ENCODE assay signal across 1 cellular context in the genomic region with DNA sequence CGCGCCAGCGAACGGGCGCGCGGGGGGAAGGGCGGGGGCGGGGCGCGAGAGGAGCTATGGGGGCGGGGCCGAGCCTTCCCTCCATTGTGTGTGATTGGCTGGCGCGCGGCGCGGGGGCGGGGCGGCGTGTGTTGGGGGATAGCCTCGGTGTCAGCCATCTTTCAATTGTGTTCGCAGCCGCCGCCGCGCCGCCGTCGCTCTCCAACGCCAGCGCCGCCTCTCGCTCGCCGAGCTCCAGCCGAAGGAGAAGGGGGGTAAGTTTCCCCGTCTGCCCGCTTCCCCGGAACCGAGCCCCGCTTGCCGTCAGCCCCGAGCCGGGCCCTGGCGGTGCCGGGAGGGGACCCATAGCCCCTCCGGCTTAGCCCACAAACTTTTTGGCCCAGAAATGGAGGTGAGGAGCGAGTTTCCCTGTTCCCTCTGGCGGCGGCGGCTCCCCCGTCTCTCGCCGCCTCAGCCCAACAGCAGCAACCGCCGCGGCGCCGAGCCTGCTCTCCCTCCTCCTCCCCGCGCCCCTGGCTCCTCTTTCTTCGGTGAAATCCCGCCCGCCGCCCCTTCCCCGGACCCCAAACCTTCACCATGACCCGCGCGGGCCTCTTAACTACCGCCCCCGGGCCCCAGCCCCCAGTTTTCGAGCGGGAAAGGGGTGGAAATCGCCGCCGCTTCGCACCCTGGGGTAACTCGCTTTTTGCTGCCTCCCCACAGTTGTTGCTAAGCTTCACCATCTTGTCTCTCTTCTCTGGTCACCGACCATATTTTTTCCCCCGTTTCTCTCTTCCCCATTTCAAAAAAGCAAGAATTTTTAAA.
TF ChIP-seq lines count a peak whose summit lies in the region.

A gene (plus strand): TSS at position 159 of the 804 bp plus-strand sequence. CDS start 1,636 bp downstream, outside the sequence.

TF ChIP-seq in HepG2, 621 proteins besides CTCF, POLR2A, EP300 and RAD21 (continued from another document and continues in another):
- TF ChIP-seq, protein P1, sequence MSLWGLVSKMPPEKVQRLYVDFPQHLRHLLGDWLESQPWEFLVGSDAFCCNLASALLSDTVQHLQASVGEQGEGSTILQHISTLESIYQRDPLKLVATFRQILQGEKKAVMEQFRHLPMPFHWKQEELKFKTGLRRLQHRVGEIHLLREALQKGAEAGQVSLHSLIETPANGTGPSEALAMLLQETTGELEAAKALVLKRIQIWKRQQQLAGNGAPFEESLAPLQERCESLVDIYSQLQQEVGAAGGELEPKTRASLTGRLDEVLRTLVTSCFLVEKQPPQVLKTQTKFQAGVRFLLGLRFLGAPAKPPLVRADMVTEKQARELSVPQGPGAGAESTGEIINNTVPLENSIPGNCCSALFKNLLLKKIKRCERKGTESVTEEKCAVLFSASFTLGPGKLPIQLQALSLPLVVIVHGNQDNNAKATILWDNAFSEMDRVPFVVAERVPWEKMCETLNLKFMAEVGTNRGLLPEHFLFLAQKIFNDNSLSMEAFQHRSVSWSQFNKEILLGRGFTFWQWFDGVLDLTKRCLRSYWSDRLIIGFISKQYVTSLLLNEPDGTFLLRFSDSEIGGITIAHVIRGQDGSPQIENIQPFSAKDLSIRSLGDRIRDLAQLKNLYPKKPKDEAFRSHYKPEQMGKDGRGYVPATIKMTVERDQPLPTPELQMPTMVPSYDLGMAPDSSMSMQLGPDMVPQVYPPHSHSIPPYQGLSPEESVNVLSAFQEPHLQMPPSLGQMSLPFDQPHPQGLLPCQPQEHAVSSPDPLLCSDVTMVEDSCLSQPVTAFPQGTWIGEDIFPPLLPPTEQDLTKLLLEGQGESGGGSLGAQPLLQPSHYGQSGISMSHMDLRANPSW (CRISPR knock-in tag; IDR thresholded peaks at IDR 0.05; ENCODE audit: borderline replicate concordance): no peak
- TF ChIP-seq HOXA9 (CRISPR knock-in tag; IDR thresholded peaks at IDR 0.05; ENCODE audit: borderline replicate concordance): no peak
- TF ChIP-seq KLF6 (CRISPR knock-in tag; IDR thresholded peaks at IDR 0.05): no peak
- TF ChIP-seq, protein P2, sequence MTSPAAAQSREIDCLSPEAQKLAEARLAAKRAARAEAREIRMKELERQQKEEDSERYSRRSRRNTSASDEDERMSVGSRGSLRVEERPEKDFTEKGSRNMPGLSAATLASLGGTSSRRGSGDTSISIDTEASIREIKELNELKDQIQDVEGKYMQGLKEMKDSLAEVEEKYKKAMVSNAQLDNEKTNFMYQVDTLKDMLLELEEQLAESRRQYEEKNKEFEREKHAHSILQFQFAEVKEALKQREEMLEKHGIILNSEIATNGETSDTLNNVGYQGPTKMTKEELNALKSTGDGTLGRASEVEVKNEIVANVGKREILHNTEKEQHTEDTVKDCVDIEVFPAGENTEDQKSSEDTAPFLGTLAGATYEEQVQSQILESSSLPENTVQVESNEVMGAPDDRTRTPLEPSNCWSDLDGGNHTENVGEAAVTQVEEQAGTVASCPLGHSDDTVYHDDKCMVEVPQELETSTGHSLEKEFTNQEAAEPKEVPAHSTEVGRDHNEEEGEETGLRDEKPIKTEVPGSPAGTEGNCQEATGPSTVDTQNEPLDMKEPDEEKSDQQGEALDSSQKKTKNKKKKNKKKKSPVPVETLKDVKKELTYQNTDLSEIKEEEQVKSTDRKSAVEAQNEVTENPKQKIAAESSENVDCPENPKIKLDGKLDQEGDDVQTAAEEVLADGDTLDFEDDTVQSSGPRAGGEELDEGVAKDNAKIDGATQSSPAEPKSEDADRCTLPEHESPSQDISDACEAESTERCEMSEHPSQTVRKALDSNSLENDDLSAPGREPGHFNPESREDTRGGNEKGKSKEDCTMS (CRISPR knock-in tag; conservative IDR thresholded peaks at IDR 0.05): no peak
- TF ChIP-seq, protein P3, sequence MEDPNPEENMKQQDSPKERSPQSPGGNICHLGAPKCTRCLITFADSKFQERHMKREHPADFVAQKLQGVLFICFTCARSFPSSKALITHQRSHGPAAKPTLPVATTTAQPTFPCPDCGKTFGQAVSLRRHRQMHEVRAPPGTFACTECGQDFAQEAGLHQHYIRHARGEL (CRISPR knock-in tag; IDR thresholded peaks at IDR 0.05): no peak
- no peak for TF ChIP-seq FIP1L1 (IDR thresholded peaks at IDR 0.05; ENCODE audit: borderline replicate concordance, insufficient read depth, low read depth, low read length)
- TF ChIP-seq ZNF83 (CRISPR knock-in tag; IDR thresholded peaks at IDR 0.05; ENCODE audit: borderline replicate concordance): no peak; the same call in 1 of the 2 replicates
- TF ChIP-seq, protein P4, sequence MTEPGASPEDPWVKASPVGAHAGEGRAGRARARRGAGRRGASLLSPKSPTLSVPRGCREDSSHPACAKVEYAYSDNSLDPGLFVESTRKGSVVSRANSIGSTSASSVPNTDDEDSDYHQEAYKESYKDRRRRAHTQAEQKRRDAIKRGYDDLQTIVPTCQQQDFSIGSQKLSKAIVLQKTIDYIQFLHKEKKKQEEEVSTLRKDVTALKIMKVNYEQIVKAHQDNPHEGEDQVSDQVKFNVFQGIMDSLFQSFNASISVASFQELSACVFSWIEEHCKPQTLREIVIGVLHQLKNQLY (CRISPR knock-in tag; IDR thresholded peaks at IDR 0.05): no peak
- 0 out of 2 replicates have a peak, but pooled peaks have one; percentile 24 for TF ChIP-seq ZNF746 (CRISPR knock-in tag; IDR thresholded peaks at IDR 0.05)
- no peak for TF ChIP-seq ZSCAN29 (CRISPR knock-in tag; conservative IDR thresholded peaks at IDR 0.05)
- no peak; the same call in 1 of the 2 replicates for TF ChIP-seq MYC (CRISPR knock-in tag; IDR thresholded peaks at IDR 0.05; ENCODE audit: borderline replicate concordance)
- 0 out of 2 replicates have a peak, but pooled peaks have one; percentile 32 for TF ChIP-seq ARHGAP35 (CRISPR knock-in tag; IDR thresholded peaks at IDR 0.05; ENCODE audit: borderline replicate concordance)
- 0 out of 2 replicates have a peak, but pooled peaks have one; percentile 66 for TF ChIP-seq ZNF451 (CRISPR knock-in tag; IDR thresholded peaks at IDR 0.05)
- TF ChIP-seq, protein P5, sequence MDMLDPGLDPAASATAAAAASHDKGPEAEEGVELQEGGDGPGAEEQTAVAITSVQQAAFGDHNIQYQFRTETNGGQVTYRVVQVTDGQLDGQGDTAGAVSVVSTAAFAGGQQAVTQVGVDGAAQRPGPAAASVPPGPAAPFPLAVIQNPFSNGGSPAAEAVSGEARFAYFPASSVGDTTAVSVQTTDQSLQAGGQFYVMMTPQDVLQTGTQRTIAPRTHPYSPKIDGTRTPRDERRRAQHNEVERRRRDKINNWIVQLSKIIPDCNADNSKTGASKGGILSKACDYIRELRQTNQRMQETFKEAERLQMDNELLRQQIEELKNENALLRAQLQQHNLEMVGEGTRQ (IDR thresholded peaks at IDR 0.05; ENCODE audit: low read depth, low read length): no peak
- TF ChIP-seq, protein P5 (CRISPR knock-in tag; IDR thresholded peaks at IDR 0.05; ENCODE audit: borderline replicate concordance): no peak
- TF ChIP-seq ZNF484 (CRISPR knock-in tag; IDR thresholded peaks at IDR 0.05; ENCODE audit: borderline replicate concordance, low read depth): no peak
- no peak for TF ChIP-seq ZBTB7B (CRISPR knock-in tag; IDR thresholded peaks at IDR 0.05)
- TF ChIP-seq FOXK1 (CRISPR knock-in tag; IDR thresholded peaks at IDR 0.05; ENCODE audit: borderline replicate concordance, low read depth): no peak; the same call in 1 of the 2 replicates
- TF ChIP-seq SP1 (IDR thresholded peaks at IDR 0.05): no peak
- TF ChIP-seq SP1 (CRISPR knock-in tag; IDR thresholded peaks at IDR 0.05): peak; percentile 64; the same call in 1 of the 2 replicates
- TF ChIP-seq U2AF2 (IDR thresholded peaks at IDR 0.05; ENCODE audit: low read depth, low read length): no peak
- peak; percentile 55; the same call in 1 of the 2 replicates for TF ChIP-seq POGZ (CRISPR knock-in tag; IDR thresholded peaks at IDR 0.05)
- TF ChIP-seq FOXP1 (IDR thresholded peaks at IDR 0.05): no peak
- TF ChIP-seq FOXP1 (CRISPR knock-in tag; IDR thresholded peaks at IDR 0.05): no peak
- 0 out of 2 replicates have a peak, but pooled peaks have one; percentile 31 for TF ChIP-seq SAFB2 (CRISPR knock-in tag; IDR thresholded peaks at IDR 0.05; ENCODE audit: borderline replicate concordance, low read depth)
- TF ChIP-seq, protein P6, sequence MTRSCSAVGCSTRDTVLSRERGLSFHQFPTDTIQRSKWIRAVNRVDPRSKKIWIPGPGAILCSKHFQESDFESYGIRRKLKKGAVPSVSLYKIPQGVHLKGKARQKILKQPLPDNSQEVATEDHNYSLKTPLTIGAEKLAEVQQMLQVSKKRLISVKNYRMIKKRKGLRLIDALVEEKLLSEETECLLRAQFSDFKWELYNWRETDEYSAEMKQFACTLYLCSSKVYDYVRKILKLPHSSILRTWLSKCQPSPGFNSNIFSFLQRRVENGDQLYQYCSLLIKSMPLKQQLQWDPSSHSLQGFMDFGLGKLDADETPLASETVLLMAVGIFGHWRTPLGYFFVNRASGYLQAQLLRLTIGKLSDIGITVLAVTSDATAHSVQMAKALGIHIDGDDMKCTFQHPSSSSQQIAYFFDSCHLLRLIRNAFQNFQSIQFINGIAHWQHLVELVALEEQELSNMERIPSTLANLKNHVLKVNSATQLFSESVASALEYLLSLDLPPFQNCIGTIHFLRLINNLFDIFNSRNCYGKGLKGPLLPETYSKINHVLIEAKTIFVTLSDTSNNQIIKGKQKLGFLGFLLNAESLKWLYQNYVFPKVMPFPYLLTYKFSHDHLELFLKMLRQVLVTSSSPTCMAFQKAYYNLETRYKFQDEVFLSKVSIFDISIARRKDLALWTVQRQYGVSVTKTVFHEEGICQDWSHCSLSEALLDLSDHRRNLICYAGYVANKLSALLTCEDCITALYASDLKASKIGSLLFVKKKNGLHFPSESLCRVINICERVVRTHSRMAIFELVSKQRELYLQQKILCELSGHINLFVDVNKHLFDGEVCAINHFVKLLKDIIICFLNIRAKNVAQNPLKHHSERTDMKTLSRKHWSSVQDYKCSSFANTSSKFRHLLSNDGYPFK (CRISPR knock-in tag; IDR thresholded peaks at IDR 0.05; ENCODE audit: borderline replicate concordance): 0 out of 2 replicates have a peak, but pooled peaks have one; percentile 42
- no peak for TF ChIP-seq ZNF619 (CRISPR knock-in tag; IDR thresholded peaks at IDR 0.05)
- no peak for TF ChIP-seq EEA1 (CRISPR knock-in tag; IDR thresholded peaks at IDR 0.05; ENCODE audit: borderline replicate concordance)
- TF ChIP-seq ZNF556 (CRISPR knock-in tag; IDR thresholded peaks at IDR 0.05; ENCODE audit: borderline replicate concordance): no peak
- no peak for TF ChIP-seq SP140L (CRISPR knock-in tag; IDR thresholded peaks at IDR 0.05; ENCODE audit: borderline replicate concordance)
- TF ChIP-seq FLYWCH1 (CRISPR knock-in tag; IDR thresholded peaks at IDR 0.05): no peak
- TF ChIP-seq ZNF180 (CRISPR knock-in tag; IDR thresholded peaks at IDR 0.05; ENCODE audit: borderline replicate concordance, low read depth): no peak
- no peak for TF ChIP-seq ZNF251 (CRISPR knock-in tag; IDR thresholded peaks at IDR 0.05)
- no peak for TF ChIP-seq BRCA1 (CRISPR knock-in tag; IDR thresholded peaks at IDR 0.05)
- TF ChIP-seq FOSL2 (CRISPR knock-in tag; IDR thresholded peaks at IDR 0.05): 0 out of 2 replicates have a peak, but pooled peaks have one; percentile 29
- TF ChIP-seq MLLT10 (CRISPR knock-in tag; IDR thresholded peaks at IDR 0.05): no peak
- TF ChIP-seq ZNF549 (CRISPR knock-in tag; IDR thresholded peaks at IDR 0.05): no peak
- TF ChIP-seq ZSCAN30 (CRISPR knock-in tag; IDR thresholded peaks at IDR 0.05): no peak
- TF ChIP-seq, protein P7, sequence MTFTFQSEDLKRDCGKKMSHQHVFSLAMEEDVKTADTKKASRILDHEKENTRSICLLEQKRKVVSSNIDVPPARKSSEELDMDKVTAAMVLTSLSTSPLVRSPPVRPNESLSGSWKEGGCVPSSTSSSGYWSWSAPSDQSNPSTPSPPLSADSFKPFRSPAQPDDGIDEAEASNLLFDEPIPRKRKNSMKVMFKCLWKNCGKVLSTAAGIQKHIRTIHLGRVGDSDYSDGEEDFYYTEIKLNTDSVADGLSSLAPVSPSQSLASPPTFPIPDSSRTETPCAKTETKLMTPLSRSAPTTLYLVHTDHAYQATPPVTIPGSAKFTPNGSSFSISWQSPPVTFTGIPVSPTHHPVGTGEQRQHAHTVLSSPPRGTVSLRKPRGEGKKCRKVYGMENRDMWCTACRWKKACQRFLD (CRISPR knock-in tag; IDR thresholded peaks at IDR 0.05; ENCODE audit: borderline replicate concordance): no peak
- TF ChIP-seq ZNF572 (CRISPR knock-in tag; IDR thresholded peaks at IDR 0.05): 0 out of 2 replicates have a peak, but pooled peaks have one; percentile 59
- TF ChIP-seq, protein P8, sequence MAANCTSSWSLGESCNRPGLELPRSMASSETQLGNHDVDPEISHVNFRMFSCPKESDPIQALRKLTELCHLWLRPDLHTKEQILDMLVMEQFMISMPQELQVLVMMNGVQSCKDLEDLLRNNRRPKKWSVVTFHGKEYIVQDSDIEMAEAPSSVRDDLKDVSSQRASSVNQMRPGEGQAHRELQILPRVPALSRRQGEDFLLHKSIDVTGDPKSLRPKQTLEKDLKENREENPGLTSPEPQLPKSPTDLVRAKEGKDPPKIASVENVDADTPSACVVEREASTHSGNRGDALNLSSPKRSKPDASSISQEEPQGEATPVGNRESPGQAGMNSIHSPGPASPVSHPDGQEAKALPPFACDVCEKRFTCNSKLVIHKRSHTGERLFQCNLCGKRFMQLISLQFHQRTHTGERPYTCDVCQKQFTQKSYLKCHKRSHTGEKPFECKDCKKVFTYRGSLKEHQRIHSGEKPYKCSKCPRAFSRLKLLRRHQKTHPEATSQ (CRISPR knock-in tag; IDR thresholded peaks at IDR 0.05; ENCODE audit: borderline replicate concordance): no peak
- peak; percentile 39 for TF ChIP-seq ZNF768 (CRISPR knock-in tag; IDR thresholded peaks at IDR 0.05)
- TF ChIP-seq JUND (CRISPR knock-in tag; IDR thresholded peaks at IDR 0.05): no peak
- TF ChIP-seq ZSCAN25 (CRISPR knock-in tag; IDR thresholded peaks at IDR 0.05): no peak
- TF ChIP-seq, protein P9, sequence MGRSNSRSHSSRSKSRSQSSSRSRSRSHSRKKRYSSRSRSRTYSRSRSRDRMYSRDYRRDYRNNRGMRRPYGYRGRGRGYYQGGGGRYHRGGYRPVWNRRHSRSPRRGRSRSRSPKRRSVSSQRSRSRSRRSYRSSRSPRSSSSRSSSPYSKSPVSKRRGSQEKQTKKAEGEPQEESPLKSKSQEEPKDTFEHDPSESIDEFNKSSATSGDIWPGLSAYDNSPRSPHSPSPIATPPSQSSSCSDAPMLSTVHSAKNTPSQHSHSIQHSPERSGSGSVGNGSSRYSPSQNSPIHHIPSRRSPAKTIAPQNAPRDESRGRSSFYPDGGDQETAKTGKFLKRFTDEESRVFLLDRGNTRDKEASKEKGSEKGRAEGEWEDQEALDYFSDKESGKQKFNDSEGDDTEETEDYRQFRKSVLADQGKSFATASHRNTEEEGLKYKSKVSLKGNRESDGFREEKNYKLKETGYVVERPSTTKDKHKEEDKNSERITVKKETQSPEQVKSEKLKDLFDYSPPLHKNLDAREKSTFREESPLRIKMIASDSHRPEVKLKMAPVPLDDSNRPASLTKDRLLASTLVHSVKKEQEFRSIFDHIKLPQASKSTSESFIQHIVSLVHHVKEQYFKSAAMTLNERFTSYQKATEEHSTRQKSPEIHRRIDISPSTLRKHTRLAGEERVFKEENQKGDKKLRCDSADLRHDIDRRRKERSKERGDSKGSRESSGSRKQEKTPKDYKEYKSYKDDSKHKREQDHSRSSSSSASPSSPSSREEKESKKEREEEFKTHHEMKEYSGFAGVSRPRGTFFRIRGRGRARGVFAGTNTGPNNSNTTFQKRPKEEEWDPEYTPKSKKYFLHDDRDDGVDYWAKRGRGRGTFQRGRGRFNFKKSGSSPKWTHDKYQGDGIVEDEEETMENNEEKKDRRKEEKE (IDR thresholded peaks at IDR 0.05): no peak
- peak; percentile 50 for TF ChIP-seq SP4 (CRISPR knock-in tag; IDR thresholded peaks at IDR 0.05)
